24 cellular contexts compared by ENCODE assay signal in genomic region chr15:43402255-43402654, GRCh38.
"Had no signal": no experiment of that assay in that cellular context is flagged by ENCODE, and none has a peak within 500 bp of the region (broad histone marks: within the 10 kb centered on the region; RNA-seq: fewer than 3 reads in every experiment).

No MANE protein-coding gene starts in this region.

- H3K4me1 Mint-ChIP-seq: activated B cell treated with CpG ODN at 0.5 μM for 24 hours; activated CD8-positive, alpha-beta memory T cell treated with anti-CD3 and anti-CD28 coated beads, Interleukin-2, amount 10 ng/mL, durations not matched to agents 7 days and 5 days; activated naive CD8-positive, alpha-beta T cell treated with anti-CD3 and anti-CD28 coated beads for 36 hours; IgD-negative memory B cell had no signal

- H3K4me3 Mint-ChIP-seq: activated B cell treated with CpG ODN at 0.5 μM for 24 hours; activated CD4-positive, alpha-beta T cell treated with anti-CD3 and anti-CD28 coated beads, Interleukin-2, amount 10 ng/mL, durations not matched to agents 24 days and 14 days; activated CD8-positive, alpha-beta memory T cell treated with anti-CD3 and anti-CD28 coated beads, Interleukin-2, amount 10 ng/mL, durations not matched to agents 7 days and 5 days; activated naive CD4-positive, alpha-beta T cell treated with anti-CD3 and anti-CD28 coated beads, Interleukin-2, amount 10 ng/mL, durations not matched to agents 7 days and 5 days; activated naive CD8-positive, alpha-beta T cell treated with anti-CD3 and anti-CD28 coated beads for 36 hours; activated T-cell treated with anti-CD3 and anti-CD28 coated beads, Interleukin-2, amount 50 U/mL, for 4 hours; IgD-negative memory B cell had no signal

- ATAC-seq: activated CD8-positive, alpha-beta memory T cell treated with anti-CD3 and anti-CD28 coated beads, Interleukin-2, amount 10 ng/mL, durations not matched to agents 7 days and 5 days; activated T-cell treated with anti-CD3 and anti-CD28 coated beads, Interleukin-2, amount 50 U/mL, for 4 hours; SK-N-SH treated with all-trans-retinoic acid at 6 μM for 48 hours had no signal

- DNase-seq: activated B cell treated with CpG ODN at 0.5 μM for 24 hours; activated CD4-positive, alpha-beta T cell treated with anti-CD3 and anti-CD28 coated beads for 1 hour; activated CD4-positive, alpha-beta T cell treated with anti-CD3 and anti-CD28 coated beads, Interleukin-2, amount 10 ng/mL, durations not matched to agents 24 days and 14 days; activated CD4-positive, alpha-beta T cell treated with anti-CD3 and anti-CD28 coated beads, Interleukin-2, amount 50 U/mL, for 48 hours; activated CD8-positive, alpha-beta memory T cell treated with anti-CD3 and anti-CD28 coated beads, Interleukin-2, amount 10 ng/mL, durations not matched to agents 7 days and 5 days; activated gamma-delta T cell treated with Interleukin-2 at 50 U/mL for 16 hours; activated naive CD4-positive, alpha-beta T cell treated with anti-CD3 and anti-CD28 coated beads, Interleukin-2, amount 10 ng/mL, durations not matched to agents 7 days and 5 days; activated naive CD8-positive, alpha-beta T cell treated with anti-CD3 and anti-CD28 coated beads for 36 hours; activated T-cell treated with anti-CD3 and anti-CD28 coated beads, Interleukin-2, amount 50 U/mL, for 4 hours; central memory CD4-positive, alpha-beta T cell; NCI-H1092; NCI-H1417; NCI-H2029; NCI-H345; NCI-H524; SHP77; SW 1271 had no signal

- H3K27me3 ChIP-seq: breast epithelium, SJSA1 had no signal

- H3K9me3 Mint-ChIP-seq: activated B cell treated with CpG ODN at 0.5 μM for 24 hours; activated CD4-positive, alpha-beta T cell treated with anti-CD3 and anti-CD28 coated beads, Interleukin-2, amount 10 ng/mL, durations not matched to agents 24 days and 14 days; activated naive CD4-positive, alpha-beta T cell treated with anti-CD3 and anti-CD28 coated beads, Interleukin-2, amount 10 ng/mL, durations not matched to agents 7 days and 5 days; activated naive CD8-positive, alpha-beta T cell treated with anti-CD3 and anti-CD28 coated beads for 36 hours; activated T-cell treated with anti-CD3 and anti-CD28 coated beads, Interleukin-2, amount 50 U/mL, for 4 hours; activated T-helper 2 cell treated with anti-CD3 and anti-CD28 coated beads, Interferon-gamma antibody, Interleukin-2, Interleukin-4, amounts not matched to agents 10 μg/mL and 5 μg/mL and 100 μg/mL, durations not matched to agents 14 hours and 24 hours and 36 hours; IgD-negative memory B cell had no signal

- FAIRE-seq: RCC 7860 had no signal

- H3K9me3 ChIP-seq: breast epithelium, SJSA1 had no signal

- H3K27ac Mint-ChIP-seq: activated B cell treated with CpG ODN at 0.5 μM for 24 hours; activated CD4-positive, alpha-beta T cell treated with anti-CD3 and anti-CD28 coated beads, Interleukin-2, amount 10 ng/mL, durations not matched to agents 24 days and 14 days; activated CD8-positive, alpha-beta memory T cell treated with anti-CD3 and anti-CD28 coated beads, Interleukin-2, amount 10 ng/mL, durations not matched to agents 7 days and 5 days; activated naive CD4-positive, alpha-beta T cell treated with anti-CD3 and anti-CD28 coated beads, Interleukin-2, amount 10 ng/mL, durations not matched to agents 7 days and 5 days; activated naive CD8-positive, alpha-beta T cell treated with anti-CD3 and anti-CD28 coated beads for 36 hours; activated T-helper 2 cell treated with anti-CD3 and anti-CD28 coated beads, Interferon-gamma antibody, Interleukin-2, Interleukin-4, amounts not matched to agents 10 μg/mL and 5 μg/mL and 100 μg/mL, durations not matched to agents 14 hours and 24 hours and 36 hours had no signal

- H3K27me3 Mint-ChIP-seq: activated B cell treated with CpG ODN at 0.5 μM for 24 hours; activated CD4-positive, alpha-beta T cell treated with anti-CD3 and anti-CD28 coated beads, Interleukin-2, amount 10 ng/mL, durations not matched to agents 24 days and 14 days; activated CD8-positive, alpha-beta memory T cell treated with anti-CD3 and anti-CD28 coated beads, Interleukin-2, amount 10 ng/mL, durations not matched to agents 7 days and 5 days; activated naive CD4-positive, alpha-beta T cell treated with anti-CD3 and anti-CD28 coated beads, Interleukin-2, amount 10 ng/mL, durations not matched to agents 7 days and 5 days; activated naive CD8-positive, alpha-beta T cell treated with anti-CD3 and anti-CD28 coated beads for 36 hours; IgD-negative memory B cell had no signal

- H3K4me1 ChIP-seq: breast epithelium, SJSA1 had no signal

- H3K27ac ChIP-seq: breast epithelium, KMS-11, SJSA1 had no signal

- H3K4me3 ChIP-seq: breast epithelium, SJSA1 had no signal
